Comparison of ENCODE assay signal across 9 cellular contexts in genomic region chr1:246971322-246971721, GRCh38. TPM values are rescaled to one million over a fixed set of nuclear protein-coding genes. Genes with fewer than 3 reads are reported as not detected.
DNase-seq lines count a peak whose midpoint lies in the region; ATAC-seq, FAIRE-seq and TF ChIP-seq lines count a peak whose summit lies in the region.
"Had no signal": no experiment of that assay in that cellular context is flagged by ENCODE, and none has a peak within 500 bp of the region (broad histone marks: within the 10 kb centered on the region; RNA-seq: fewer than 3 reads in every experiment).

No MANE protein-coding gene starts in this region.

- H3K9me3 ChIP-seq in CD4-positive, alpha-beta T cell (ENCODE audit: control insufficient read depth, low read length) = no peaks in the 10 kb centered on the region
- H3K9me3 ChIP-seq in MM.1S (replicated peaks; ENCODE audit: insufficient read depth, low read length) (0 out of 2 replicates have a peak, but pooled peaks cover 3% of the 10 kb centered on the region), H1 (ENCODE audit: insufficient read depth in 2 of 2, low read depth in 1 of 2, low read length in 1 of 2) (peaks cover 31 to 58% of the 10 kb centered on the region in 2 experiments), neuronal stem cell (replicated peaks in 1 of 2; ENCODE audit: control insufficient read depth in 2 of 2, insufficient read depth in 1 of 2, low read depth in 1 of 2, low read length in 2 of 2) (peaks cover 34 to 91% of the 10 kb centered on the region in 2 donors), transverse colon (peaks cover 0 to 5% of the 10 kb centered on the region in 2 donors)

- H3K27me3 Mint-ChIP-seq in CD4-positive, alpha-beta T cell = peaks cover 5% of the 10 kb centered on the region
- H3K27me3 Mint-ChIP-seq in activated CD4-positive, alpha-beta T cell treated with anti-CD3 and anti-CD28 coated beads for 36 hours = no peaks in the 10 kb centered on the region

- H3K4me3 ChIP-seq in MM.1S (ENCODE audit: low read length) (no peak overlapping the region), H1 (ENCODE audit: extremely low read depth in 1 of 4, insufficient read depth in 2 of 4, low read depth in 3 of 4, low read length in 4 of 4) (no peak overlapping the region), neuronal stem cell (ENCODE audit: low read length in 2 of 2) (no peak overlapping the region), transverse colon (no peak overlapping the region)

- H3K14ac ChIP-seq in H1 (ENCODE audit: insufficient read length) = no peak overlapping the region
- H3K14ac ChIP-seq in neuronal stem cell (ENCODE audit: low read length) = peak overlapping the region; percentile 49

- H4K91ac ChIP-seq in H1 (replicated peaks; ENCODE audit: insufficient read length, low read length) (no peak overlapping the region), neuronal stem cell (ENCODE audit: low read depth, low read length, poor library complexity) (no peak overlapping the region)

- H2AFZ ChIP-seq in MM.1S (ENCODE audit: low read length) (no peak overlapping the region), H1 (ENCODE audit: low read length) (no peak overlapping the region), neuronal stem cell (ENCODE audit: low read length) (no peak overlapping the region)

- in situ Hi-C loops in transverse colon (cut with MboI; ENCODE audit: low pct_ligation_motif_present in 1 of 4, low pct_unique_long_range_greater_than_20kb in 1 of 4, low sequenced_read_pairs in 3 of 4) = no loop called here

- no peak overlapping the region for H4K5ac ChIP-seq in H1 (ENCODE audit: insufficient read length, low read depth, low read length)

- H2BK12ac ChIP-seq in H1 (ENCODE audit: low read depth, low read length) (no peak overlapping the region), neuronal stem cell (ENCODE audit: low read length) (no peak overlapping the region)

- H4K8ac ChIP-seq in H1 (ENCODE audit: extremely low read depth, insufficient read depth, low read length) (no peak overlapping the region), neuronal stem cell (ENCODE audit: low read depth, low read length) (no peak overlapping the region)

- no peak overlapping the region for H3K4me3 Mint-ChIP-seq in CD4-positive, alpha-beta T cell
- H3K4me3 Mint-ChIP-seq in activated CD4-positive, alpha-beta T cell treated with anti-CD3 and anti-CD28 coated beads for 36 hours = no peak overlapping the region

- H3K9me2 ChIP-seq in MM.1S (replicated peaks; ENCODE audit: insufficient read depth, low read length) = no peaks in the 10 kb centered on the region

- no peaks in the 10 kb centered on the region for H3K4me1 ChIP-seq in MM.1S (ENCODE audit: low read length)
- no peaks in the 10 kb centered on the region for H3K4me1 ChIP-seq in H1 (replicated peaks in 1 of 4; ENCODE audit: control insufficient read depth in 3 of 4, insufficient read depth in 4 of 4, low read length in 3 of 4)
- H3K4me1 ChIP-seq in neuronal stem cell (ENCODE audit: control insufficient read depth in 2 of 2, insufficient read depth in 1 of 2, low read depth in 1 of 2, low read length in 2 of 2) = no peaks in the 10 kb centered on the region
- H3K4me1 ChIP-seq in transverse colon = no peaks in the 10 kb centered on the region

- H3K79me2 ChIP-seq in MM.1S (ENCODE audit: low read length) (no peaks in the 10 kb centered on the region), H1 (ENCODE audit: control insufficient read depth in 1 of 2, insufficient read depth in 2 of 2, low read length in 2 of 2) (no peaks in the 10 kb centered on the region)

- H3F3A ChIP-seq in MM.1S (ENCODE audit: insufficient read depth, low read length) = no peaks in the 10 kb centered on the region

- H2AK5ac ChIP-seq in H1 (ENCODE audit: low read depth, low read length) (no peak overlapping the region), neuronal stem cell (ENCODE audit: low read depth, low read length) (no peak overlapping the region)

- H3K4ac ChIP-seq in H1 (replicated peaks; ENCODE audit: insufficient read length, low read depth, low read length) = no peak overlapping the region
- H3K4ac ChIP-seq in neuronal stem cell (ENCODE audit: low read length) = no peak overlapping the region

- no peak overlapping the region for H3K9ac ChIP-seq in MM.1S (ENCODE audit: low read length)
- no peak overlapping the region for H3K9ac ChIP-seq in H1 (replicated peaks in 1 of 4; ENCODE audit: extremely low read depth in 1 of 4, low read depth in 3 of 4, low read length in 3 of 4)
- no peak overlapping the region for H3K9ac ChIP-seq in neuronal stem cell (ENCODE audit: low read depth, low read length, poor library complexity)

- intact Hi-C loops in CD4-positive, alpha-beta T cell (cut with DNase I, micrococcal nuclease) = loop anchor here (5.0 kb wide), 1 partner anchor 64 kb away; no protein-coding TSS in a partner anchor
- intact Hi-C loops in activated CD4-positive, alpha-beta T cell treated with anti-CD3 and anti-CD28 coated beads for 36 hours (cut with DNase I, micrococcal nuclease) = loop anchor here (1.0 to 2.0 kb wide), 3 partner anchors 64 to 283 kb away; no protein-coding TSS in a partner anchor
- intact Hi-C loops in transverse colon (cut with DNase I; ENCODE audit: low total_unique reads) = no loop called here

- H3K23me2 ChIP-seq in H1 (ENCODE audit: low read depth, low read length) = no peaks in the 10 kb centered on the region

- H2BK120ac ChIP-seq in H1 (replicated peaks; ENCODE audit: low read depth, low read length) = no peak overlapping the region
- H2BK120ac ChIP-seq in neuronal stem cell (ENCODE audit: low read depth, low read length) = no peak overlapping the region

- no peak overlapping the region for H2BK20ac ChIP-seq in H1 (ENCODE audit: low read length)

- no peak overlapping the region for H3K23ac ChIP-seq in H1 (ENCODE audit: insufficient read length)
- H3K23ac ChIP-seq in neuronal stem cell (ENCODE audit: low read depth, low read length, poor library complexity) = no peak overlapping the region

- H3K18ac ChIP-seq in H1 (ENCODE audit: extremely low read depth, low read length) = no peak overlapping the region
- no peak overlapping the region for H3K18ac ChIP-seq in neuronal stem cell (ENCODE audit: low read length)

- H2BK15ac ChIP-seq in H1 (ENCODE audit: low read length) (no peak overlapping the region), neuronal stem cell (ENCODE audit: low read length) (no peak overlapping the region)

- H2BK5ac ChIP-seq in H1 (ENCODE audit: low read depth, low read length) = no peak overlapping the region
- H2BK5ac ChIP-seq in neuronal stem cell (ENCODE audit: low read length) = no peak overlapping the region

- no peak for ATAC-seq in CD4-positive, alpha-beta T cell (ENCODE audit: poor library complexity)
- ATAC-seq in activated CD4-positive, alpha-beta T cell treated with anti-CD3 and anti-CD28 coated beads for 36 hours = no peak
- ATAC-seq in GM21381 (IDR thresholded peaks at IDR 0.05; ENCODE audit: unreplicated experiment) = no peak
- no peak for ATAC-seq in HG03565 (IDR thresholded peaks at IDR 0.05; ENCODE audit: unreplicated experiment)

- H3K4me1 Mint-ChIP-seq in CD4-positive, alpha-beta T cell (ENCODE audit: low read depth) = no peaks in the 10 kb centered on the region
- no peaks in the 10 kb centered on the region for H3K4me1 Mint-ChIP-seq in activated CD4-positive, alpha-beta T cell treated with anti-CD3 and anti-CD28 coated beads for 36 hours

- no peaks in the 10 kb centered on the region for H3K36me3 ChIP-seq in MM.1S (replicated peaks; ENCODE audit: insufficient read depth, low read length)
- peaks cover 0 to 38% (median 9%) of the 10 kb centered on the region in 4 experiments; a peak in 2 of 8 replicates for H3K36me3 ChIP-seq in H1 (ENCODE audit: control insufficient read depth in 2 of 4, insufficient read depth in 4 of 4, low read length in 3 of 4)
- H3K36me3 ChIP-seq in neuronal stem cell (replicated peaks in 1 of 2; ENCODE audit: control insufficient read depth in 2 of 2, insufficient read depth in 2 of 2, low read length in 2 of 2) = peaks cover 20 to 53% of the 10 kb centered on the region in 2 donors
- H3K36me3 ChIP-seq in transverse colon = no peaks in the 10 kb centered on the region

- peaks cover 3% of the 10 kb centered on the region for H3K36me3 Mint-ChIP-seq in CD4-positive, alpha-beta T cell (ENCODE audit: low read depth)
- H3K36me3 Mint-ChIP-seq in activated CD4-positive, alpha-beta T cell treated with anti-CD3 and anti-CD28 coated beads for 36 hours (ENCODE audit: low read depth) = peaks cover 3% of the 10 kb centered on the region

- H3K79me1 ChIP-seq in H1 (ENCODE audit: low read depth, low read length) (no peaks in the 10 kb centered on the region), neuronal stem cell (ENCODE audit: low read depth, low read length) (no peaks in the 10 kb centered on the region)

- DNase-seq in CD4-positive, alpha-beta T cell = peak in 8 of 10 experiments; percentile 4 to 50 (median 17)
- DNase-seq in MM.1S = peak; percentile 53
- peak; percentile 71 for DNase-seq in activated CD4-positive, alpha-beta T cell treated with anti-CD3 and anti-CD28 coated beads for 36 hours
- peak; percentile 47 to 82 for DNase-seq in H1 (ENCODE audit: low read depth in 1 of 2, low spot score in 2 of 2)
- DNase-seq in neuronal stem cell (ENCODE audit: low spot score) = no peak
- DNase-seq in transverse colon = peak; percentile 42

- POLR2A ChIA-PET in CD4-positive, alpha-beta T cell (lab: Charles Lee) = no interaction called here
- POLR2A ChIA-PET in activated CD4-positive, alpha-beta T cell treated with anti-CD3 and anti-CD28 coated beads for 36 hours (lab: Charles Lee) = no interaction called here
- POLR2A ChIA-PET in H1 (lab: Charles Lee; ENCODE audit: partially characterized antibody) = interaction anchor here (0.8 kb wide), 1 partner anchor 136 kb away, joined by 3 read pairs; no protein-coding TSS in a partner anchor

- peak; percentile 78 for TF ChIP-seq CTCF in CD4-positive, alpha-beta T cell (IDR thresholded peaks at IDR 0.05)
- peak; percentile 73 for TF ChIP-seq CTCF in MM.1S (IDR thresholded peaks at IDR 0.05; ENCODE audit: low read length)
- peak; percentile 73 to 90 (median 83) for TF ChIP-seq CTCF in H1 (IDR thresholded peaks at IDR 0.05; ENCODE audit: control extremely low read depth in 1 of 3, insufficient read depth in 1 of 3, low read depth in 1 of 3, low read length in 3 of 3)
- peak; percentile 52 to 65 (median 63) for TF ChIP-seq CTCF in transverse colon (IDR thresholded peaks at IDR 0.05)

- TF ChIP-seq POLR2A in H1 (IDR thresholded peaks at IDR 0.05; ENCODE audit: control extremely low read depth in 1 of 2, low read depth in 2 of 2, low read length in 2 of 2) (no peak), transverse colon (IDR thresholded peaks at IDR 0.05) (no peak)

- no peaks in the 10 kb centered on the region for H3K27me3 ChIP-seq in CD4-positive, alpha-beta T cell (ENCODE audit: control insufficient read depth, insufficient read depth, low read length)
- H3K27me3 ChIP-seq in MM.1S (replicated peaks; ENCODE audit: insufficient read depth, low read length) (no peaks in the 10 kb centered on the region), H1 (replicated peaks in 1 of 4; ENCODE audit: control insufficient read depth in 3 of 4, extremely low read depth in 1 of 4, insufficient read depth in 3 of 4, low read length in 3 of 4) (no peaks in the 10 kb centered on the region), neuronal stem cell (ENCODE audit: control insufficient read depth in 3 of 3, insufficient read depth in 3 of 3, low read depth in 1 of 3, low read length in 3 of 3) (no peaks in the 10 kb centered on the region), transverse colon (no peaks in the 10 kb centered on the region)

- no peak overlapping the region for H3K27ac ChIP-seq in CD4-positive, alpha-beta T cell (ENCODE audit: low read depth, low read length)
- H3K27ac ChIP-seq in MM.1S (ENCODE audit: low read length) = no peak overlapping the region
- H3K27ac ChIP-seq in H1 (ENCODE audit: low read depth, low read length) = no peak overlapping the region
- H3K27ac ChIP-seq in neuronal stem cell (replicated peaks; ENCODE audit: low read length) = no peak overlapping the region
- no peak overlapping the region for H3K27ac ChIP-seq in transverse colon

- CTCF ChIA-PET in CD4-positive, alpha-beta T cell (lab: Charles Lee) = no interaction called here
- CTCF ChIA-PET in activated CD4-positive, alpha-beta T cell treated with anti-CD3 and anti-CD28 coated beads for 36 hours (lab: Charles Lee) = interaction anchor here (0.6 to 2.4 kb wide), 7 partner anchors 11 to 832 kb away, joined by 3 to 8 read pairs (median 3); no protein-coding TSS in a partner anchor
- CTCF ChIA-PET in H1 (lab: Charles Lee; ENCODE audit: partially characterized antibody) = interaction anchor here (0.6 to 2.9 kb wide), 11 partner anchors 10 to 118 kb away, joined by 3 to 18 read pairs (median 5); no protein-coding TSS in a partner anchor

- peak; percentile 76 to 77 for TF ChIP-seq RAD21 in H1 (IDR thresholded peaks at IDR 0.05 in 1 of 2, conservative IDR thresholded peaks at IDR 0.05 in 1 of 2; ENCODE audit: low read depth in 2 of 2, low read length in 2 of 2)

- H3K4me2 ChIP-seq in MM.1S (ENCODE audit: low read depth, low read length) (no peak overlapping the region), H1 (ENCODE audit: insufficient read depth in 1 of 2, low read depth in 2 of 2, low read length in 2 of 2) (no peak overlapping the region), neuronal stem cell (ENCODE audit: insufficient read depth, low read length, poor library complexity, severe bottlenecking) (no peak overlapping the region)

- no peak for FAIRE-seq in H1 (lab: Jason Lieb, UNC)

- TF ChIP-seq EP300 in H1 (IDR thresholded peaks at IDR 0.05; ENCODE audit: borderline replicate concordance in 1 of 2, low read depth in 2 of 2, low read length in 2 of 2) = no peak
- TF ChIP-seq EP300 in transverse colon (IDR thresholded peaks at IDR 0.05; ENCODE audit: low read depth) = no peak

- 83% methylated on average over 8 of the region's 8 CpGs; no CpG with 5 or more reads in 1 of the 2 experiments for WGBS in H1 (ENCODE audit: extremely low coverage in 1 of 2, insufficient coverage in 1 of 2, insufficient read length in 1 of 2, insufficient replicate concordance in 2 of 2, low coverage in 1 of 2, low lambda C conversion rate in 2 of 2, missing lambda C conversion rate in 1 of 2), 2 experiments
- WGBS in neuronal stem cell (ENCODE audit: extremely low coverage in 2 of 2, insufficient read length in 2 of 2, insufficient replicate concordance in 1 of 2), 2 donors = no CpG with 5 or more reads among the region's 8 CpGs
- WGBS in transverse colon (ENCODE audit: low coverage in 1 of 2), 2 donors = 68 to 100% methylated on average over 1 to 8 of the region's 8 CpGs

- no peaks in the 10 kb centered on the region for H4K20me1 ChIP-seq in MM.1S (ENCODE audit: insufficient read depth, low read length)
- H4K20me1 ChIP-seq in H1 (replicated peaks in 1 of 2; ENCODE audit: control insufficient read depth in 1 of 2, insufficient read depth in 2 of 2, low read length in 2 of 2) = no peaks in the 10 kb centered on the region

- peaks cover 4% of the 10 kb centered on the region for H3K9me3 Mint-ChIP-seq in CD4-positive, alpha-beta T cell
- peaks cover 14% of the 10 kb centered on the region for H3K9me3 Mint-ChIP-seq in activated CD4-positive, alpha-beta T cell treated with anti-CD3 and anti-CD28 coated beads for 36 hours (ENCODE audit: low read depth)

- no peak overlapping the region for H3K27ac Mint-ChIP-seq in CD4-positive, alpha-beta T cell
- no peak overlapping the region for H3K27ac Mint-ChIP-seq in activated CD4-positive, alpha-beta T cell treated with anti-CD3 and anti-CD28 coated beads for 36 hours

- no peak overlapping the region for H3K56ac ChIP-seq in H1 (replicated peaks; ENCODE audit: insufficient read length, low read depth, low read length)

RNA-seq across cellular contexts. Expression of gene ZNF695, which starts 36.5 kb away (rescaled TPM):
- total RNA-seq in CD4-positive, alpha-beta T cell = not detected
- total RNA-seq in activated CD4-positive, alpha-beta T cell treated with anti-CD3 and anti-CD28 coated beads for 36 hours = 1 to 10 TPM in 1 of 2 experiments, under 1 TPM in 1; 0.81 to 1.2 TPM
- total RNA-seq in H1 (2021; fragmentation: NEBNext Ultra II Directional; extraction: Animal tissue kit (Norgen Biotek cat#: 25700)) = 25.6 and 27.0 TPM in 2 replicates
- polyA plus RNA-seq in H1 (2011; rRNA removed) = 9.2 and 10.2 TPM in 2 replicates
- 16.9 TPM for polyA plus RNA-seq in H1 (2011; cell fraction: cytosol; rRNA removed)
- polyA plus RNA-seq in H1 (2011; cell fraction: nucleus; rRNA removed) = 8.7 TPM
- 18.3 to 27.8 TPM (median 18.9 TPM) in 4 replicates for polyA plus RNA-seq in H1 (2012, experiment 1 of 2)
- 12.1 TPM for polyA plus RNA-seq in H1 (2012, experiment 2 of 2)
- polyA plus RNA-seq in H1 (2013, experiment 1 of 2) = 12.8 TPM
- polyA plus RNA-seq in H1 (2013, experiment 2 of 2) = 12.8 TPM
- polyA minus RNA-seq in H1 (2011; rRNA and poly(A)+ RNA removed) = 16.2 and 20.5 TPM in 2 replicates
- polyA minus RNA-seq in H1 (2011; cell fraction: cytosol; rRNA and poly(A)+ RNA removed) = 12.3 TPM
- polyA minus RNA-seq in H1 (2011; cell fraction: nucleus; rRNA and poly(A)+ RNA removed) = 30.9 TPM
- polyA plus RNA-seq in neuronal stem cell (2013, experiment 1 of 2) = 9.4 TPM
- polyA plus RNA-seq in neuronal stem cell (2013, experiment 2 of 2) = 10.3 TPM
- total RNA-seq in transverse colon = 10 to 100 TPM in 1 of 4 donors, under 1 TPM in 2, not detected in 1; 0.16 to 11.7 (median 0.27) TPM
- total RNA-seq: lower leg skin had no signal

RNA-seq across cellular contexts. Expression of gene AHCTF1, which starts 39.6 kb away (rescaled TPM):
- 10 to 100 TPM; 65.6 to 68.8 TPM for total RNA-seq in CD4-positive, alpha-beta T cell
- total RNA-seq in activated CD4-positive, alpha-beta T cell treated with anti-CD3 and anti-CD28 coated beads for 36 hours = 10 to 100 TPM; 38.8 to 54.4 TPM
- 44.5 and 48.3 TPM in 2 replicates for total RNA-seq in H1 (2021; fragmentation: NEBNext Ultra II Directional; extraction: Animal tissue kit (Norgen Biotek cat#: 25700))
- polyA plus RNA-seq in H1 (2011; rRNA removed) = 5.4 and 7.9 TPM in 2 replicates
- polyA plus RNA-seq in H1 (2011; cell fraction: cytosol; rRNA removed) = 10.2 TPM
- 8.2 TPM for polyA plus RNA-seq in H1 (2011; cell fraction: nucleus; rRNA removed)
- 17.5 to 33.3 TPM (median 21.3 TPM) in 4 replicates for polyA plus RNA-seq in H1 (2012, experiment 1 of 2)
- polyA plus RNA-seq in H1 (2012, experiment 2 of 2) = 0.85 TPM
- 23.0 TPM for polyA plus RNA-seq in H1 (2013, experiment 1 of 2)
- 23.5 TPM for polyA plus RNA-seq in H1 (2013, experiment 2 of 2)
- 31.6 and 40.9 TPM in 2 replicates for polyA minus RNA-seq in H1 (2011; rRNA and poly(A)+ RNA removed)
- 25.5 TPM for polyA minus RNA-seq in H1 (2011; cell fraction: cytosol; rRNA and poly(A)+ RNA removed)
- polyA minus RNA-seq in H1 (2011; cell fraction: nucleus; rRNA and poly(A)+ RNA removed) = 53.0 TPM
- polyA plus RNA-seq in neuronal stem cell (2013, experiment 1 of 2) = 22.2 TPM
- 22.1 TPM for polyA plus RNA-seq in neuronal stem cell (2013, experiment 2 of 2)
- 100 to 1,000 TPM in 1 of 4 donors, 10 to 100 TPM in 2, 1 to 10 TPM in 1; 10.0 to 113 (median 34.7) TPM for total RNA-seq in transverse colon
